In genomic region chr16:66988197-66988788, GRCh38 we compare ENCODE assay signal across 10 cellular contexts. TPM values are rescaled to one million over a fixed set of nuclear protein-coding genes. Genes with fewer than 3 reads are reported as not detected.
A peak's percentile ranks its signal among the peaks of the same experiment; 100 is the strongest.
DNase-seq lines count a peak whose midpoint lies in the region; ATAC-seq and TF ChIP-seq lines count a peak whose summit lies in the region.
"Had no signal": no experiment of that assay in that cellular context is flagged by ENCODE, and none has a peak within 500 bp of the region (broad histone marks: within the 10 kb centered on the region; RNA-seq: fewer than 3 reads in every experiment).

Gene CES4A (plus strand): TSS chr16:66988589. CDS start chr16:66988773, 184 bp downstream.

- H3K9me3 ChIP-seq in body of pancreas, result no peaks in the 10 kb centered on the region
- no peaks in the 10 kb centered on the region for H3K9me3 ChIP-seq in right lobe of liver
- no peaks in the 10 kb centered on the region for H3K9me3 ChIP-seq in aorta (ENCODE audit: control insufficient read depth, low read length)

- H3K4me1 ChIP-seq in body of pancreas, result peaks cover 10% of the 10 kb centered on the region
- peaks cover 0 to 20% (median 8%) of the 10 kb centered on the region in 4 donors for H3K4me1 ChIP-seq in right lobe of liver
- no peaks in the 10 kb centered on the region for H3K4me1 ChIP-seq in aorta (ENCODE audit: control insufficient read depth in 1 of 2, insufficient read depth in 2 of 2, low read length in 2 of 2)

- H3K27me3 ChIP-seq in body of pancreas (no peaks in the 10 kb centered on the region), right lobe of liver (no peaks in the 10 kb centered on the region), aorta (ENCODE audit: control insufficient read depth in 1 of 2, insufficient read depth in 2 of 2, low read length in 1 of 2) (no peaks in the 10 kb centered on the region)

- TF ChIP-seq POLR2A in body of pancreas (IDR thresholded peaks at IDR 0.05), result no peak
- TF ChIP-seq POLR2A in right lobe of liver (IDR thresholded peaks at IDR 0.05), result no peak

- TF ChIP-seq CTCF in body of pancreas (IDR thresholded peaks at IDR 0.05), result no peak
- TF ChIP-seq CTCF in right lobe of liver (IDR thresholded peaks at IDR 0.05), result no peak

- DNase-seq in stimulated activated CD4-positive, alpha-beta T cell treated with anti-CD3 and anti-CD28 coated beads, Interleukin-1b, Interleukin-23, amount 100 ng/mL, for 48 hours, result peak; percentile 48
- no peak for DNase-seq in stimulated activated CD4-positive, alpha-beta T cell treated with anti-CD3 and anti-CD28 coated beads, Interleukin-4, amount 100 ng/mL, for 24 hours
- DNase-seq in body of pancreas, result peak in 2 of 4 donors; percentile 49 to 60
- peak; percentile 71 to 87 (median 81) for DNase-seq in right lobe of liver
- no peak for DNase-seq in aorta
- DNase-seq in T1000 (lab: John Stamatoyannopoulos, UW), result no peak
- no peak for DNase-seq in KBM-7
- DNase-seq: dermis blood vessel endothelial cell, DND-41 had no signal

- in situ Hi-C loops in KBM-7 (cut with MboI; ENCODE audit: low pct_unique_long_range_greater_than_20kb, low sequenced_read_pairs), result no loop called here

- intact Hi-C loops in body of pancreas (cut with DNase I) (no loop called here), right lobe of liver (cut with DNase I) (no loop called here), aorta (cut with DNase I) (no loop called here)

- H3K27ac ChIP-seq in body of pancreas (peak within 1 kb of the TSS in 1 of 4 donors; percentile 18), right lobe of liver (peak within 1 kb of the TSS in 2 of 3 donors; percentile 59 to 60), aorta (ENCODE audit: low read depth in 1 of 2, low read length in 2 of 2) (no peak within 1 kb of the TSS)

- peak; percentile 65 for ATAC-seq in body of pancreas
- ATAC-seq in right lobe of liver, result peak; percentile 95 to 97 (median 96)
- ATAC-seq in aorta (ENCODE audit: low FRiP score), result peak; percentile 30
- no peak for ATAC-seq in GM21447 (IDR thresholded peaks at IDR 0.05; ENCODE audit: unreplicated experiment)

- H3K36me3 ChIP-seq in body of pancreas (replicated peaks in 1 of 2; ENCODE audit: insufficient read depth in 1 of 2, low read depth in 2 of 2) (no peaks in the 10 kb centered on the region), right lobe of liver (no peaks in the 10 kb centered on the region), aorta (ENCODE audit: control insufficient read depth in 1 of 2, insufficient read depth in 2 of 2, low read length in 1 of 2) (no peaks in the 10 kb centered on the region)

- H3K4me3 ChIP-seq in body of pancreas (no peak within 1 kb of the TSS), right lobe of liver (no peak within 1 kb of the TSS), aorta (ENCODE audit: low read length in 2 of 2) (no peak within 1 kb of the TSS)

- 62 to 66% methylated on average over 8 to 11 of the region's 11 CpGs for whole genome bisulfite sequencing in body of pancreas, 2 donors
- 56% methylated on average over 8 of the region's 11 CpGs for WGBS in right lobe of liver (ENCODE audit: insufficient coverage, low coverage, low lambda C conversion rate, missing lambda C conversion rate)
- WGBS in aorta, 2 donors, result 86 to 91% methylated on average over 11 of the region's 11 CpGs

RNA-seq across cellular contexts. Expression of gene CES4A, which starts in this region (rescaled TPM):
- total RNA-seq in body of pancreas (10 to 100 TPM; 10.9 to 16.5 TPM), right lobe of liver (10 to 100 TPM in 4 of 6 experiments, 1 to 10 TPM in 2; 5.2 to 54.7 (median 15.3) TPM), aorta (10 to 100 TPM in 1 of 2 donors, 1 to 10 TPM in 1; 5.5 to 14.2 TPM)
- polyA plus RNA-seq in aorta, result 10 to 100 TPM in 1 of 2 donors, 1 to 10 TPM in 1; 1.9 to 22.7 TPM

Comparison
In these comparisons a context has a peak if more than half of its experiments do, and no peak if none do; other contexts are left out.
1. DNase-seq: peak in stimulated activated CD4-positive, alpha-beta T cell treated with anti-CD3 and anti-CD28 coated beads, Interleukin-1b, Interleukin-23, amount 100 ng/mL, for 48 hours (single experiment) and right lobe of liver (3 of 3); none in stimulated activated CD4-positive, alpha-beta T cell treated with anti-CD3 and anti-CD28 coated beads, Interleukin-4, amount 100 ng/mL, for 24 hours (single experiment), aorta (0 of 2), T1000 (single experiment) and KBM-7 (single experiment).
2. H3K27ac ChIP-seq: peak in right lobe of liver (2 of 3); none in aorta (0 of 2).